Comparison of ENCODE assay signal across 8 cellular contexts in genomic region chr7:132596588-132596987, GRCh38. TPM values are rescaled to one million over a fixed set of nuclear protein-coding genes. Genes with fewer than 3 reads are reported as not detected.
"Had no signal": no experiment of that assay in that cellular context is flagged by ENCODE, and none has a peak within 500 bp of the region (broad histone marks: within the 10 kb centered on the region; RNA-seq: fewer than 3 reads in every experiment).

No MANE protein-coding gene starts in this region.

- FAIRE-seq: G401.6, GM12878, GM12891, GM12892, GM18507, GM19239 had no signal

- ATAC-seq: GM12878 had no signal

- DNase-seq: GDM1, GF-D8 had no signal

- H3K4me3 ChIP-seq: GM12878 had no signal

RNA-seq across cellular contexts. Expression of gene PLXNA4, which starts 20.3 kb away (rescaled TPM):
- polyA plus RNA-seq: GM12878 had no signal
